In genomic region chr6:5665173-5665572, GRCh38 we compare ENCODE assay signal across 1 cellular context.
TF ChIP-seq lines count a peak whose summit lies in the region.

No MANE protein-coding gene starts in this region.

TF ChIP-seq in SK-N-SH treated with all-trans-retinoic acid at 6 μM for 48 hours, 23 proteins besides CTCF, POLR2A, EP300 and RAD21 (continued from another document):
- TF ChIP-seq TSHZ2 (CRISPR knock-in tag; IDR thresholded peaks at IDR 0.05) (no peak), OSR1 (CRISPR knock-in tag; IDR thresholded peaks at IDR 0.05) (no peak), CSDC2 (CRISPR knock-in tag; IDR thresholded peaks at IDR 0.05) (no peak), TCF4 (CRISPR knock-in tag; IDR thresholded peaks at IDR 0.05; ENCODE audit: borderline replicate concordance) (no peak), ISL1 (CRISPR knock-in tag; IDR thresholded peaks at IDR 0.05) (no peak), PPARA (CRISPR knock-in tag; IDR thresholded peaks at IDR 0.05; ENCODE audit: borderline replicate concordance) (no peak), POU6F1 (CRISPR knock-in tag; IDR thresholded peaks at IDR 0.05; ENCODE audit: borderline replicate concordance, low read depth) (no peak)
